Comparison of ENCODE assay signal across 35 cellular contexts in the genomic region with DNA sequence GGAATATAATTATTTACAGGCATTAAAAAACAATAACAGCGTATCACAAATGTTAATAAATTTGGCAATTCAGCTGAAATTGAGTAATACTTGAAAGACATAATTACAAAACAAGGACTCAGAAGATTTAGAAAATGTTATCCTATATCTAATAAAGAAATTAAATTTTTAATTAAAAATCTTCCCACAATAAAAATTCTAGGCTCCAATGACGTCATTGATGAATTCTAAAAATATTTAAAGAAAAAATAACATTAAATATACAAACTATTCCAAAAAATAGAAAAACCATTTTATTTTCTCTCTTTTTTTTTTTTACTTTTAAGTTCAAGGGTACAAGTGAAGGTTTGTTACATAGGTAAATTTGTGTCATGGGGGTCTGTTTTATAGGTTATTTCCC.
"Had no signal": no experiment of that assay in that cellular context is flagged by ENCODE, and none has a peak within 500 bp of the region (broad histone marks: within the 10 kb centered on the region; RNA-seq: fewer than 3 reads in every experiment).

No MANE protein-coding gene starts in this region.

- H3K27ac ChIP-seq: ascending aorta, cardiac muscle cell, VCaP had no signal

- H3K27me3 Mint-ChIP-seq: activated B cell treated with CpG ODN at 0.5 μM for 24 hours; activated CD4-positive, alpha-beta memory T cell treated with anti-CD3 and anti-CD28 coated beads for 36 hours; activated CD4-positive, alpha-beta T cell treated with anti-CD3 and anti-CD28 coated beads, Interleukin-2, amount 10 ng/mL, durations not matched to agents 24 days and 14 days; activated CD8-positive, alpha-beta T cell treated with anti-CD3 and anti-CD28 coated beads for 36 hours; activated naive CD4-positive, alpha-beta T cell treated with anti-CD3 and anti-CD28 coated beads, Interleukin-2, amount 10 ng/mL, durations not matched to agents 7 days and 5 days; activated naive CD4-positive, alpha-beta T cell treated with anti-CD3 and anti-CD28 coated beads, Interleukin-2, amount 50 U/mL, for 24 hours; activated naive CD8-positive, alpha-beta T cell; activated naive CD8-positive, alpha-beta T cell treated with anti-CD3 and anti-CD28 coated beads, Interleukin-2, amount 10 ng/mL, durations not matched to agents 7 days and 5 days; activated naive CD8-positive, alpha-beta T cell treated with anti-CD3 and anti-CD28 coated beads, Interleukin-2, amount 50 U/mL, for 24 hours; activated T-cell treated with anti-CD3 and anti-CD28 coated beads, Interleukin-2, amount 50 U/mL, for 24 hours; brain; central memory CD8-positive, alpha-beta T cell had no signal

- H3K4me1 ChIP-seq: ascending aorta had no signal

- H3K27ac Mint-ChIP-seq: activated B cell treated with CpG ODN at 0.5 μM for 24 hours; activated CD4-positive, alpha-beta memory T cell treated with anti-CD3 and anti-CD28 coated beads for 36 hours; activated CD4-positive, alpha-beta T cell treated with anti-CD3 and anti-CD28 coated beads, Interleukin-2, amount 10 ng/mL, durations not matched to agents 24 days and 14 days; activated CD8-positive, alpha-beta T cell treated with anti-CD3 and anti-CD28 coated beads for 36 hours; activated naive CD4-positive, alpha-beta T cell treated with anti-CD3 and anti-CD28 coated beads, Interleukin-2, amount 10 ng/mL, durations not matched to agents 7 days and 5 days; activated naive CD4-positive, alpha-beta T cell treated with anti-CD3 and anti-CD28 coated beads, Interleukin-2, amount 50 U/mL, for 24 hours; activated naive CD8-positive, alpha-beta T cell; activated naive CD8-positive, alpha-beta T cell treated with anti-CD3 and anti-CD28 coated beads, Interleukin-2, amount 10 ng/mL, durations not matched to agents 7 days and 5 days; activated naive CD8-positive, alpha-beta T cell treated with anti-CD3 and anti-CD28 coated beads, Interleukin-2, amount 50 U/mL, for 24 hours; activated T-cell treated with anti-CD3 and anti-CD28 coated beads, Interleukin-2, amount 50 U/mL, for 24 hours; activated T-helper 2 cell treated with anti-CD3 and anti-CD28 coated beads, Interferon-gamma antibody, Interleukin-2, Interleukin-4, amounts not matched to agents 10 μg/mL and 5 μg/mL and 100 μg/mL, durations not matched to agents 14 hours and 24 hours and 36 hours; brain; T-helper 1 cell treated with Interleukin-12 subunit alpha and Interleukin-12 subunit beta and Interleukin-4 antibody, amounts not matched to agents 30 μg/mL and 1 μg/mL, for 36 hours; T-helper 2 cell treated with Interferon-gamma antibody and Interleukin-4, amounts not matched to agents 5 μg/mL and 100 μg/mL, for 36 hours had no signal

- FAIRE-seq: bronchial epithelial cell had no signal

- H3K9me3 ChIP-seq: ascending aorta had no signal

- H3K27me3 ChIP-seq: ascending aorta, cardiac muscle cell had no signal

- H3K4me3 ChIP-seq: ascending aorta, cardiac muscle cell had no signal

- H3K36me3 ChIP-seq: ascending aorta, cardiac muscle cell had no signal

- ATAC-seq: activated CD8-positive, alpha-beta T cell treated with anti-CD3 and anti-CD28 coated beads for 36 hours; activated naive CD8-positive, alpha-beta T cell treated with anti-CD3 and anti-CD28 coated beads, Interleukin-2, amount 50 U/mL, for 24 hours had no signal

- H3K9me3 Mint-ChIP-seq: activated CD4-positive, alpha-beta memory T cell treated with anti-CD3 and anti-CD28 coated beads for 36 hours; activated CD4-positive, alpha-beta T cell treated with anti-CD3 and anti-CD28 coated beads, Interleukin-2, amount 10 ng/mL, durations not matched to agents 24 days and 14 days; activated naive CD4-positive, alpha-beta T cell treated with anti-CD3 and anti-CD28 coated beads, Interleukin-2, amount 10 ng/mL, durations not matched to agents 7 days and 5 days; activated naive CD4-positive, alpha-beta T cell treated with anti-CD3 and anti-CD28 coated beads, Interleukin-2, amount 50 U/mL, for 24 hours; activated T-helper 2 cell treated with anti-CD3 and anti-CD28 coated beads, Interferon-gamma antibody, Interleukin-2, Interleukin-4, amounts not matched to agents 10 μg/mL and 5 μg/mL and 100 μg/mL, durations not matched to agents 14 hours and 24 hours and 36 hours; central memory CD8-positive, alpha-beta T cell; T-helper 2 cell treated with Interferon-gamma antibody and Interleukin-4, amounts not matched to agents 5 μg/mL and 100 μg/mL, for 36 hours had no signal

- H3K4me3 Mint-ChIP-seq: activated B cell treated with CpG ODN at 0.5 μM for 24 hours; activated CD4-positive, alpha-beta memory T cell treated with anti-CD3 and anti-CD28 coated beads for 36 hours; activated CD4-positive, alpha-beta T cell treated with anti-CD3 and anti-CD28 coated beads, Interleukin-2, amount 10 ng/mL, durations not matched to agents 24 days and 14 days; activated CD8-positive, alpha-beta T cell treated with anti-CD3 and anti-CD28 coated beads for 36 hours; activated naive CD4-positive, alpha-beta T cell treated with anti-CD3 and anti-CD28 coated beads, Interleukin-2, amount 10 ng/mL, durations not matched to agents 7 days and 5 days; activated naive CD4-positive, alpha-beta T cell treated with anti-CD3 and anti-CD28 coated beads, Interleukin-2, amount 50 U/mL, for 24 hours; activated naive CD8-positive, alpha-beta T cell; activated naive CD8-positive, alpha-beta T cell treated with anti-CD3 and anti-CD28 coated beads, Interleukin-2, amount 10 ng/mL, durations not matched to agents 7 days and 5 days; activated naive CD8-positive, alpha-beta T cell treated with anti-CD3 and anti-CD28 coated beads, Interleukin-2, amount 50 U/mL, for 24 hours; activated T-cell treated with anti-CD3 and anti-CD28 coated beads, Interleukin-2, amount 50 U/mL, for 24 hours; brain; central memory CD8-positive, alpha-beta T cell; T-helper 1 cell treated with Interleukin-12 subunit alpha and Interleukin-12 subunit beta and Interleukin-4 antibody, amounts not matched to agents 30 μg/mL and 1 μg/mL, for 36 hours; T-helper 2 cell treated with Interferon-gamma antibody and Interleukin-4, amounts not matched to agents 5 μg/mL and 100 μg/mL, for 36 hours had no signal

- H3K4me1 Mint-ChIP-seq: activated B cell treated with CpG ODN at 0.5 μM for 24 hours; activated CD4-positive, alpha-beta T cell treated with anti-CD3 and anti-CD28 coated beads, Interleukin-2, amount 10 ng/mL, durations not matched to agents 24 days and 14 days; activated naive CD4-positive, alpha-beta T cell treated with anti-CD3 and anti-CD28 coated beads, Interleukin-2, amount 10 ng/mL, durations not matched to agents 7 days and 5 days; activated naive CD4-positive, alpha-beta T cell treated with anti-CD3 and anti-CD28 coated beads, Interleukin-2, amount 50 U/mL, for 24 hours; activated naive CD8-positive, alpha-beta T cell treated with anti-CD3 and anti-CD28 coated beads, Interleukin-2, amount 10 ng/mL, durations not matched to agents 7 days and 5 days; activated naive CD8-positive, alpha-beta T cell treated with anti-CD3 and anti-CD28 coated beads, Interleukin-2, amount 50 U/mL, for 24 hours; brain; central memory CD8-positive, alpha-beta T cell had no signal

- DNase-seq: activated B cell treated with CpG ODN at 0.5 μM for 24 hours; activated CD4-positive, alpha-beta memory T cell treated with anti-CD3 and anti-CD28 coated beads for 36 hours; activated CD4-positive, alpha-beta T cell treated with anti-CD3 and anti-CD28 coated beads for 4 hours; activated CD4-positive, alpha-beta T cell treated with anti-CD3 and anti-CD28 coated beads, Interleukin-2, amount 10 ng/mL, durations not matched to agents 24 days and 14 days; activated CD4-positive, alpha-beta T cell treated with anti-CD3 and anti-CD28 coated beads, Interleukin-2, amount 50 U/mL, for 1 hour; activated CD4-positive, alpha-beta T cell treated with anti-CD3 and anti-CD28 coated beads, Interleukin-2, amount 50 U/mL, for 4 hours; activated CD4-positive, CD25-positive, alpha-beta regulatory T cell treated with anti-CD3 and anti-CD28 coated beads, Interleukin-2, amount 50 U/mL, for 72 hours; activated CD8-positive, alpha-beta memory T cell treated with anti-CD3 and anti-CD28 coated beads, Interleukin-2, amount 50 U/mL, for 4 hours; activated CD8-positive, alpha-beta T cell treated with anti-CD3 and anti-CD28 coated beads for 36 hours; activated effector memory CD4-positive, alpha-beta T cell treated with Interleukin-2 at 50 U/mL for 16 hours; activated gamma-delta T cell; activated naive CD4-positive, alpha-beta T cell treated with anti-CD3 and anti-CD28 coated beads, Interleukin-2, amount 10 ng/mL, durations not matched to agents 7 days and 5 days; activated naive CD4-positive, alpha-beta T cell treated with Interleukin-2 at 50 U/mL for 16 hours; activated naive CD8-positive, alpha-beta T cell treated with anti-CD3 and anti-CD28 coated beads, Interleukin-2, amount 10 ng/mL, durations not matched to agents 7 days and 5 days; activated naive CD8-positive, alpha-beta T cell treated with anti-CD3 and anti-CD28 coated beads, Interleukin-2, amount 50 U/mL, for 24 hours; activated T-cell treated with anti-CD3 and anti-CD28 coated beads, Interleukin-2, amount 50 U/mL, for 24 hours; activated T-cell treated with anti-CD3 and anti-CD28 coated beads, Interleukin-2, amount 50 U/mL, for 48 hours; amygdala; anterior cingulate cortex; caudate nucleus; cerebellar nuclear complex; T-helper 1 cell; T-helper 2 cell; T-helper 9 cell had no signal

- H3K36me3 Mint-ChIP-seq: activated CD4-positive, alpha-beta memory T cell treated with anti-CD3 and anti-CD28 coated beads for 36 hours; activated naive CD4-positive, alpha-beta T cell treated with anti-CD3 and anti-CD28 coated beads, Interleukin-2, amount 10 ng/mL, durations not matched to agents 7 days and 5 days; activated naive CD4-positive, alpha-beta T cell treated with anti-CD3 and anti-CD28 coated beads, Interleukin-2, amount 50 U/mL, for 24 hours; brain had no signal
